Comparison of ENCODE assay signal across 8 cellular contexts in the genomic region with DNA sequence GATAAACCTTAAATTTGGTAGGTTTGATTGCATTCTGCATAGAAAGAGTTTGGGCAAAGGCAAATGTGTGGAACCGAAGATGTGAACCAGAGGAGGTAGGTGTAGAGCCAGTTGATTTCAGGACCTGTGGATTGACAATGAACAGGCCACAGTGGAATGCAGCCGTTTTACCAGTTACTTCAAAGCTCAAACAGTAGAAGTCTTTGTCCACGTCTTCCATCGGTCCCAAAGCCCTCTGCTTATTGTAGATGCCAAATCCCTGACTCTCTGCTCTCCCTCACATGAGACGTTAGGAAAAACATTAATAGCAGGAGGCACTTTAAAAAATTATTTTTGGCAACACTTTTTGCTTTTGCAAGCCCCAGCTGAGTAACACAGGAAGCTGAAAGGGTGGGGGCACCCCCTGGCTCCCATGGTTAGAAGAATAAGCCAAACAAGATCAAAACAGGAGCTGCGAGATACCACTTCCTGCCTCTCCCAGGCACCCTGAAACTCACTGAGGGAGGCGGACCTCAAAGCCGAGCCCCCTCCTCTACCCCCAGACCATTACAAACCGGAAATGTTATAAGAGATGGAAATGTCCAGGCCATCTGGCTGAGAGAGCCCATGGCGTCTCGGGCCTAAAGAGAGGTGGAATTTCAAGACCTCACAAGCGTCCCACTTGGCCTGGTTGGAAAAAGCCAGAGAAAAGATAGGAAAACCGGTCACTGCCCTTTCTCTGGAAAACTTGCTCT. TPM values are rescaled to one million over a fixed set of nuclear protein-coding genes. Genes with fewer than 3 reads are reported as not detected.
A peak's percentile ranks its signal among the peaks of the same experiment; 100 is the strongest.
DNase-seq lines count a peak whose midpoint lies in the region; ATAC-seq lines count a peak whose summit lies in the region.

No MANE protein-coding gene starts in this region.

- peaks cover 10 to 27% of the 10 kb centered on the region in 2 donors for H3K4me1 ChIP-seq in duodenal mucosa (ENCODE audit: control insufficient read depth in 1 of 2, insufficient read depth in 2 of 2, low read length in 2 of 2)

- H3K4me3 ChIP-seq in duodenal mucosa (ENCODE audit: low read depth in 1 of 2, low read length in 2 of 2) = peak overlapping the region; percentile 38 to 69

- no peaks in the 10 kb centered on the region for H3K27me3 ChIP-seq in duodenal mucosa (ENCODE audit: control insufficient read depth in 1 of 2, insufficient read depth in 2 of 2, low read length in 2 of 2)

- H3K9me3 ChIP-seq in duodenal mucosa (ENCODE audit: control insufficient read depth in 1 of 2, low read length in 2 of 2) = no peaks in the 10 kb centered on the region

- no peak overlapping the region for H3K27ac ChIP-seq in duodenal mucosa (ENCODE audit: low read depth, low read length)

- H3K36me3 ChIP-seq in duodenal mucosa (ENCODE audit: control insufficient read depth in 1 of 2, insufficient read depth in 2 of 2, low read length in 2 of 2) = no peaks in the 10 kb centered on the region

- H3K9ac ChIP-seq in duodenal mucosa (ENCODE audit: low read depth in 1 of 2, low read length in 2 of 2) = peak overlapping the region; percentile 44 to 50

- peak; percentile 80 to 84 for DNase-seq in AML-193 (lab: John Stamatoyannopoulos, UW)
- DNase-seq in HS-27A (ENCODE audit: low read depth) = peak; percentile 61
- DNase-seq in activated CD4-positive, alpha-beta T cell treated with anti-CD3 and anti-CD28 coated beads for 48 hours = peak; percentile 84
- DNase-seq in myocyte (ENCODE audit: low read depth) = peak; percentile 61
- DNase-seq in stimulated activated naive CD8-positive, alpha-beta T cell treated with anti-CD3 and anti-CD28 coated beads, Interleukin-15, Interleukin-2, amounts not matched to agents 100 U/mL and 50 U/mL, for 24 hours = peak; percentile 77
- DNase-seq in DMS 273 (lab: John Stamatoyannopoulos, UW; ENCODE audit: unreplicated experiment) = no peak

- peak; percentile 76 for ATAC-seq in GM19468 (IDR thresholded peaks at IDR 0.05; ENCODE audit: extremely low read depth, unreplicated experiment)
- peak; percentile 75 for ATAC-seq in stimulated activated naive CD8-positive, alpha-beta T cell treated with anti-CD3 and anti-CD28 coated beads, Interleukin-15, Interleukin-2, amounts not matched to agents 100 U/mL and 50 U/mL, for 24 hours

RNA-seq across cellular contexts. Expression of gene TRAF3IP3, which starts 13.5 kb away (rescaled TPM):
- 0.03 and 0.05 TPM in 2 replicates for total RNA-seq in myocyte
- polyA plus RNA-seq in myocyte (2012) = 0.18 TPM

RNA-seq across cellular contexts. Expression of gene C1orf74, which starts 15.0 kb away (rescaled TPM):
- 2.6 and 4.1 TPM in 2 replicates for total RNA-seq in myocyte
- polyA plus RNA-seq in myocyte (2012) = 1.9 TPM

RNA-seq across cellular contexts. Expression of gene IRF6, which starts 36.6 kb away (rescaled TPM):
- 0.53 and 1.2 TPM in 2 replicates for total RNA-seq in myocyte
- 1.2 TPM for polyA plus RNA-seq in myocyte (2012)

RNA-seq across cellular contexts. Expression of gene UTP25, which starts 58.4 kb away (rescaled TPM):
- 6.7 and 6.8 TPM in 2 replicates for total RNA-seq in myocyte
- polyA plus RNA-seq in myocyte (2012) = 4.6 TPM
